8 cellular contexts compared by ENCODE assay signal in the genomic region with DNA sequence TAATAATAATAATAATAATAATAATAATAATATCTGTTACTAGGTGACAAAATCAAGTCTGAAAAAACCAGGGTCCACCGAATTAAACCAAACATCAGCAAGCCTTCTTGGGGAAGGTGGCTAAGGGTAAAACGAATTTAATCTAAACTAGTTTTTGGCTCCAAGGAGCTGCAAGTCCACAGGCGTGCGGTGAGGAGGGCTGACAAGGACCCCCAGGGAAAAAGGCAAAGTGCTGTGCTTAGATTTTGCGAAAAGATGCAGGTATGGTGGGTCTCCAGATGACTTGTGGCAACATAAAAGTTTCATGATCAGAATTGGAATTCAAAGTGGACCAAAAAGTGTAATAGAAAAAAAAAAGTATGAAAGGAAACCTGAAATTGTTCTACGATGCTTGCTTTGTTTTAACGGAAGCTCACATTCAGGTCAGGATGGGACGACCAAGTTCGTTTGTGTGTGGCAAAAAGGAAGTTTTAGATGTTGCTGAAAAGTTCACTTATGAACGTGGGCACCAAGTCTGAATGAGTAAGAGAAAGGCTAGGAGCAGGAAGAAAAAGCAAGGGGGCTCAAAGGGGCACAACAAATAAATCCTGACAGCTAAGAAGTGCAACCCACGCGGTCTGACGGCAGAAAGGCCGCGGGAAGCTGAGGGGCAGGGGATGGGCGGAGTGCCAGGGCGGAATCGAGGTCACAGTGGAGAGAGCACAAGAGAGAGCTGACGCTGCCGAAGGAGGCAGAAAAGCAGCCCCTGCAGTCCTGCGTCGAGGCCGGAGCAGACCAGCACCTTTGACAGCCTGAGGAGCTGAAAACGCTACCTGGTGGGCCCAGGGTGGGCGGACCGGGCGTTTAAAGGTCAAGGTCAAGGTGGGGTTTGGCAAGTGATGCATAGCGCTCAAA. TPM values are rescaled to one million over a fixed set of nuclear protein-coding genes. Genes with fewer than 3 reads are reported as not detected.
DNase-seq lines count a peak whose midpoint lies in the region; ATAC-seq and TF ChIP-seq lines count a peak whose summit lies in the region.

No MANE protein-coding gene starts in this region.

- peak overlapping the region; percentile 91 to 100 (median 97) for H3K27ac ChIP-seq in heart right ventricle
- peak overlapping the region; percentile 95 to 96 for H3K27ac ChIP-seq in prostate gland
- peak overlapping the region; percentile 98 for H3K27ac ChIP-seq in urinary bladder (ENCODE audit: low read depth)

- intact Hi-C loops in heart right ventricle (cut with DNase I), result loop anchor here in 8 of 10 donors (2.0 to 5.0 kb wide), 5 partner anchors 35 to 125 kb away; a partner anchor contains a TSS
- intact Hi-C loops in prostate gland (cut with DNase I), result no loop called here

- WGBS in heart right ventricle, 2 donors, result 1% methylated on average over 28 of the region's 28 CpGs
- 1% methylated on average over 28 of the region's 28 CpGs for WGBS in prostate gland
- WGBS in urinary bladder, result 1% methylated on average over 28 of the region's 28 CpGs

- no peaks in the 10 kb centered on the region for H3K9me3 ChIP-seq in heart right ventricle
- no peaks in the 10 kb centered on the region for H3K9me3 ChIP-seq in prostate gland

- peak; percentile 74 for DNase-seq in GM03348 (ENCODE audit: low spot score)
- peak in 72 of 76 experiments; percentile 3 to 83 (median 66) for DNase-seq in HUDEP-2 (lab: John Stamatoyannopoulos, UW; ENCODE audit: unreplicated experiment in 76 of 76)
- peak; percentile 5 to 28 for DNase-seq in SW 1271 (lab: John Stamatoyannopoulos, UW)
- DNase-seq in activated naive CD8-positive, alpha-beta T cell treated with anti-CD3 and anti-CD28 coated beads, Interleukin-2, amount 50 U/mL, for 16 hours (ENCODE audit: low read depth, low spot score), result peak; percentile 44
- peak; percentile 85 to 86 for DNase-seq in heart right ventricle
- peak; percentile 44 for DNase-seq in prostate gland (ENCODE audit: low spot score)

- H3K36me3 ChIP-seq in heart right ventricle (peaks cover 0 to 38% (median 0%) of the 10 kb centered on the region in 9 donors), prostate gland (no peaks in the 10 kb centered on the region), urinary bladder (ENCODE audit: insufficient read depth) (no peaks in the 10 kb centered on the region)

- peak; percentile 23 to 60 (median 56) for ATAC-seq in heart right ventricle
- ATAC-seq in GM18870 (IDR thresholded peaks at IDR 0.05; ENCODE audit: unreplicated experiment), result no peak

- TF ChIP-seq CTCF in heart right ventricle (IDR thresholded peaks at IDR 0.05) (no peak), prostate gland (IDR thresholded peaks at IDR 0.05) (no peak)

- H3K4me3 ChIP-seq in heart right ventricle, result peak overlapping the region; percentile 58 to 95 (median 87)
- H3K4me3 ChIP-seq in prostate gland, result peak overlapping the region; percentile 78 to 86
- H3K4me3 ChIP-seq in urinary bladder (ENCODE audit: low read depth, low read length), result peak overlapping the region; percentile 67

- H3K27me3 ChIP-seq in heart right ventricle (no peaks in the 10 kb centered on the region), prostate gland (replicated peaks; ENCODE audit: insufficient read depth) (no peaks in the 10 kb centered on the region)

- H3K4me1 ChIP-seq in heart right ventricle (peaks cover 3 to 80% (median 70%) of the 10 kb centered on the region in 9 donors), prostate gland (replicated peaks) (peaks cover 7% of the 10 kb centered on the region), urinary bladder (ENCODE audit: insufficient read depth) (no peaks in the 10 kb centered on the region)

- peak; percentile 37 for TF ChIP-seq POLR2A in prostate gland (IDR thresholded peaks at IDR 0.05)

RNA-seq across cellular contexts. Expression of a gene that starts 1.1 kb away (rescaled TPM):
- total RNA-seq in heart right ventricle (10 to 100 TPM; 59.0 to 78.4 (median 71.6) TPM), prostate gland (10 to 100 TPM; 52.4 to 86.9 TPM), urinary bladder (70.2 TPM)
- polyA plus RNA-seq in heart right ventricle (10 to 100 TPM; 19.3 to 33.5 TPM), urinary bladder (73.7 TPM)

RNA-seq across cellular contexts. Expression of a gene that starts 10.3 kb away (rescaled TPM):
- 1 to 10 TPM; 4.3 to 9.2 (median 4.9) TPM for total RNA-seq in heart right ventricle
- polyA plus RNA-seq in heart right ventricle, result 1 to 10 TPM; 6.7 to 8.4 TPM
- total RNA-seq in prostate gland, result 10 to 100 TPM in 1 of 2 donors, 1 to 10 TPM in 1; 7.3 to 12.2 TPM
- total RNA-seq in urinary bladder, result 4.2 TPM
- 7.7 TPM for polyA plus RNA-seq in urinary bladder

RNA-seq across cellular contexts. Expression of a gene that starts 31.8 kb away (rescaled TPM):
- total RNA-seq in heart right ventricle (10 to 100 TPM in 2 of 10 donors, 1 to 10 TPM in 8; 5.2 to 17.6 (median 7.9) TPM), prostate gland (10 to 100 TPM; 22.4 to 33.2 TPM), urinary bladder (12.3 TPM)
- polyA plus RNA-seq in heart right ventricle (10 to 100 TPM in 1 of 2 donors, 1 to 10 TPM in 1; 6.4 to 11.1 TPM), urinary bladder (27.1 TPM)

RNA-seq across cellular contexts. Expression of a gene that starts 38.4 kb away (rescaled TPM):
- total RNA-seq in heart right ventricle (100 to 1,000 TPM in 5 of 10 donors, 10 to 100 TPM in 5; 71.5 to 148 (median 99.1) TPM), prostate gland (10 to 100 TPM; 60.9 to 65.5 TPM), urinary bladder (36.7 TPM)
- polyA plus RNA-seq in heart right ventricle (10 to 100 TPM; 44.7 to 62.8 TPM), urinary bladder (75.3 TPM)

RNA-seq across cellular contexts. Expression of a gene that starts 38.8 kb away (rescaled TPM):
- total RNA-seq in heart right ventricle (1 to 10 TPM; 1.5 to 5.9 (median 2.8) TPM), prostate gland (10 to 100 TPM in 1 of 2 donors, 1 to 10 TPM in 1; 5.6 to 18.7 TPM), urinary bladder (3.5 TPM)
- polyA plus RNA-seq in heart right ventricle (1 to 10 TPM in 1 of 2 donors, under 1 TPM in 1; 0.99 to 6.4 TPM), urinary bladder (2.2 TPM)

Comparison
In these comparisons a context has a peak if more than half of its experiments do, and no peak if none do; other contexts are left out.
1. DNase-seq: peak in every context shown above with its lines; median percentile 86 in heart right ventricle; 74 in GM03348; 66 in HUDEP-2; 44 in activated naive CD8-positive, alpha-beta T cell treated with anti-CD3 and anti-CD28 coated beads, Interleukin-2, amount 50 U/mL, for 16 hours; 44 in prostate gland; 16 in SW 1271.